ENCODE assay signal across 1 cellular context in the genomic region with DNA sequence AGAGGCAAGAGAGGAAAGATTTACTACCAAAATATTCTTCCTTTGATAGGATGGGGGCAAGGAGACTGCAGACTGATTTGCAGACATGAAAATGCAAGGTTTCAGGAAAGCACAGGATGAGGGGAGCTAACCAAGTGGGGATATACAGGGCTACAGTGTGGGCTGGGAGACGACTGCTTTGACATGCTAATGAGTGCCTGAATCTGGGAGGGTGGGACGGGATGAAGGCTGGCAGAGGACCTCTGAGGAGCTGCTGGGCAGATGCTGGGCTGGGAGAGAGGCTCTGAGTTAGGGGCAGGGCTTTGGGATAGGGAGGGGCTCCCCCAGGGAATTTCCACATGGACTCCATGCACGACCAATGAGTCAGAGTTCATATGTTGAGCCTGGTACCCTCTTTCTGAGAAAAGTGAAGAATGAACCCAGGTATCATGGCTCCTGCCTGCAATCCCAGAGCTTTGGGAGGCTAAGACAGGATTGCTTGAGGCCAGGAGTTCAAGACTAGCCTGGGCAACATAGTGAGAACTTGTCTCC.
TF ChIP-seq lines count a peak whose summit lies in the region.

No MANE protein-coding gene starts in this region.

TF ChIP-seq in HepG2, 621 proteins besides CTCF, POLR2A, EP300 and RAD21 (continued from another document):
- TF ChIP-seq, protein P1, sequence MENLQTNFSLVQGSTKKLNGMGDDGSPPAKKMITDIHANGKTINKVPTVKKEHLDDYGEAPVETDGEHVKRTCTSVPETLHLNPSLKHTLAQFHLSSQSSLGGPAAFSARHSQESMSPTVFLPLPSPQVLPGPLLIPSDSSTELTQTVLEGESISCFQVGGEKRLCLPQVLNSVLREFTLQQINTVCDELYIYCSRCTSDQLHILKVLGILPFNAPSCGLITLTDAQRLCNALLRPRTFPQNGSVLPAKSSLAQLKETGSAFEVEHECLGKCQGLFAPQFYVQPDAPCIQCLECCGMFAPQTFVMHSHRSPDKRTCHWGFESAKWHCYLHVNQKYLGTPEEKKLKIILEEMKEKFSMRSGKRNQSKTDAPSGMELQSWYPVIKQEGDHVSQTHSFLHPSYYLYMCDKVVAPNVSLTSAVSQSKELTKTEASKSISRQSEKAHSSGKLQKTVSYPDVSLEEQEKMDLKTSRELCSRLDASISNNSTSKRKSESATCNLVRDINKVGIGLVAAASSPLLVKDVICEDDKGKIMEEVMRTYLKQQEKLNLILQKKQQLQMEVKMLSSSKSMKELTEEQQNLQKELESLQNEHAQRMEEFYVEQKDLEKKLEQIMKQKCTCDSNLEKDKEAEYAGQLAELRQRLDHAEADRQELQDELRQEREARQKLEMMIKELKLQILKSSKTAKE (CRISPR knock-in tag; IDR thresholded peaks at IDR 0.05; ENCODE audit: borderline replicate concordance), result no peak
